Comparison of ENCODE assay signal across 1 cellular context in the genomic region with DNA sequence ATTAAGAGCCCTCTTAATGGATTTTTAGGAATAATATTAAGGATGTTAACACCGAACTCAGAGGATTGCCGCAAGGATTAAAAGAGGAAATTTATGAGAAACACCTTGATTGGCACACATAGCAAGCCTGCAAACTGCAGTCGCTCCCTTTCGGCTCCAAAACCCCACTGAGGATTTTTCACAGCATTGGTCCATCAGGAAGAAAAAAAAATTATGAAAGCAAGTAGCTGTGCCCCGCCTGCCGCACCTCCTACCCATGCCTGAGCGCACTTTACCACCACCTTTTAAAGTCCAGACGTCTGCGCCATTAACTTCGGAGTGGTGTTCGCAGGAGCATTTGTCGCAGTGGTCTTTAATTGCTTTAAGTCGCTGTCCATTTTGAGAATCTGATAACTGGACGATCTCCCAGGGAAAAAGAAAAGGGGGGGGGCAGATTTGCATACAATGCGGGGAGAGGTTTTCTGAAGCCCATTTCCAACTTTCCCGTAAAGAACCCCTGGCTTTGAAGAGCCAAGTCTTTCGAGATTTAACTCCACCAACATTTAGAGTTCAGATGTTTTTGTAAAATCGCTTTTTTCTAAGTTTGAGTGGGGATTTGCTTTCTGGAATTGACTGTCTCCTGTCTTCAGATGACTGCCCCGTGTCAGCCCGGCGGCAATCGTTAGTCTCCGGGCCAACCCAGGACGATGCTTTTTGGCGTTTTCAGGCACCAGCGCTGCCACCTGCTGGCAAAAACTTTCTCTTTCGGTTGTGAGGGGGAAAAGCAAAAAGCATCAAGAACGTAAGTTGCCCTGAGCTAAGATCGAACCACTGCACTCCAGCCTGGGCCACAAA.
TF ChIP-seq lines count a peak whose summit lies in the region.

No MANE protein-coding gene starts in this region.

TF ChIP-seq in HepG2, 621 proteins besides CTCF, POLR2A, EP300 and RAD21 (continued from another document and continues in another):
- no peak for TF ChIP-seq DMTF1 (CRISPR knock-in tag; IDR thresholded peaks at IDR 0.05)
- peak; percentile 79; the same call in 1 of the 2 replicates for TF ChIP-seq KDM2A (CRISPR knock-in tag; IDR thresholded peaks at IDR 0.05; ENCODE audit: borderline replicate concordance, low read depth)
- TF ChIP-seq, protein P1, sequence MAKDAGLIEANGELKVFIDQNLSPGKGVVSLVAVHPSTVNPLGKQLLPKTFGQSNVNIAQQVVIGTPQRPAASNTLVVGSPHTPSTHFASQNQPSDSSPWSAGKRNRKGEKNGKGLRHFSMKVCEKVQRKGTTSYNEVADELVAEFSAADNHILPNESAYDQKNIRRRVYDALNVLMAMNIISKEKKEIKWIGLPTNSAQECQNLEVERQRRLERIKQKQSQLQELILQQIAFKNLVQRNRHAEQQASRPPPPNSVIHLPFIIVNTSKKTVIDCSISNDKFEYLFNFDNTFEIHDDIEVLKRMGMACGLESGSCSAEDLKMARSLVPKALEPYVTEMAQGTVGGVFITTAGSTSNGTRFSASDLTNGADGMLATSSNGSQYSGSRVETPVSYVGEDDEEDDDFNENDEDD (CRISPR knock-in tag; IDR thresholded peaks at IDR 0.05; ENCODE audit: borderline replicate concordance) = peak; percentile 18; the same call in 1 of the 2 replicates
- peak; percentile 77 for TF ChIP-seq SMC3 (IDR thresholded peaks at IDR 0.05; ENCODE audit: low read length)
- TF ChIP-seq STAT5B (CRISPR knock-in tag; IDR thresholded peaks at IDR 0.05) = no peak
- TF ChIP-seq CEBPB (IDR thresholded peaks at IDR 0.05; ENCODE audit: borderline replicate concordance, low read depth, low read length) = no peak
- no peak for TF ChIP-seq ZNF878 (CRISPR knock-in tag; IDR thresholded peaks at IDR 0.05)
- peak; percentile 67; the same call in 1 of the 2 replicates for TF ChIP-seq THRA (CRISPR knock-in tag; IDR thresholded peaks at IDR 0.05; ENCODE audit: borderline replicate concordance)
- TF ChIP-seq, protein P2, sequence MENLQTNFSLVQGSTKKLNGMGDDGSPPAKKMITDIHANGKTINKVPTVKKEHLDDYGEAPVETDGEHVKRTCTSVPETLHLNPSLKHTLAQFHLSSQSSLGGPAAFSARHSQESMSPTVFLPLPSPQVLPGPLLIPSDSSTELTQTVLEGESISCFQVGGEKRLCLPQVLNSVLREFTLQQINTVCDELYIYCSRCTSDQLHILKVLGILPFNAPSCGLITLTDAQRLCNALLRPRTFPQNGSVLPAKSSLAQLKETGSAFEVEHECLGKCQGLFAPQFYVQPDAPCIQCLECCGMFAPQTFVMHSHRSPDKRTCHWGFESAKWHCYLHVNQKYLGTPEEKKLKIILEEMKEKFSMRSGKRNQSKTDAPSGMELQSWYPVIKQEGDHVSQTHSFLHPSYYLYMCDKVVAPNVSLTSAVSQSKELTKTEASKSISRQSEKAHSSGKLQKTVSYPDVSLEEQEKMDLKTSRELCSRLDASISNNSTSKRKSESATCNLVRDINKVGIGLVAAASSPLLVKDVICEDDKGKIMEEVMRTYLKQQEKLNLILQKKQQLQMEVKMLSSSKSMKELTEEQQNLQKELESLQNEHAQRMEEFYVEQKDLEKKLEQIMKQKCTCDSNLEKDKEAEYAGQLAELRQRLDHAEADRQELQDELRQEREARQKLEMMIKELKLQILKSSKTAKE (CRISPR knock-in tag; IDR thresholded peaks at IDR 0.05; ENCODE audit: borderline replicate concordance) = no peak
- TF ChIP-seq HBP1 (CRISPR knock-in tag; IDR thresholded peaks at IDR 0.05; ENCODE audit: low read depth) = no peak
- TF ChIP-seq ZNF274 (CRISPR knock-in tag; IDR thresholded peaks at IDR 0.05) = no peak
- TF ChIP-seq, protein P3, sequence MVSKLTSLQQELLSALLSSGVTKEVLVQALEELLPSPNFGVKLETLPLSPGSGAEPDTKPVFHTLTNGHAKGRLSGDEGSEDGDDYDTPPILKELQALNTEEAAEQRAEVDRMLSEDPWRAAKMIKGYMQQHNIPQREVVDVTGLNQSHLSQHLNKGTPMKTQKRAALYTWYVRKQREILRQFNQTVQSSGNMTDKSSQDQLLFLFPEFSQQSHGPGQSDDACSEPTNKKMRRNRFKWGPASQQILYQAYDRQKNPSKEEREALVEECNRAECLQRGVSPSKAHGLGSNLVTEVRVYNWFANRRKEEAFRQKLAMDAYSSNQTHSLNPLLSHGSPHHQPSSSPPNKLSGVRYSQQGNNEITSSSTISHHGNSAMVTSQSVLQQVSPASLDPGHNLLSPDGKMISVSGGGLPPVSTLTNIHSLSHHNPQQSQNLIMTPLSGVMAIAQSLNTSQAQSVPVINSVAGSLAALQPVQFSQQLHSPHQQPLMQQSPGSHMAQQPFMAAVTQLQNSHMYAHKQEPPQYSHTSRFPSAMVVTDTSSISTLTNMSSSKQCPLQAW (CRISPR knock-in tag; IDR thresholded peaks at IDR 0.05) = peak; percentile 51; the same call in 1 of the 2 replicates
- no peak for TF ChIP-seq NONO (IDR thresholded peaks at IDR 0.05)
- TF ChIP-seq NONO (CRISPR knock-in tag; conservative IDR thresholded peaks at IDR 0.05) = 0 out of 2 replicates have a peak, but pooled peaks have one; percentile 28
- TF ChIP-seq, protein P4, sequence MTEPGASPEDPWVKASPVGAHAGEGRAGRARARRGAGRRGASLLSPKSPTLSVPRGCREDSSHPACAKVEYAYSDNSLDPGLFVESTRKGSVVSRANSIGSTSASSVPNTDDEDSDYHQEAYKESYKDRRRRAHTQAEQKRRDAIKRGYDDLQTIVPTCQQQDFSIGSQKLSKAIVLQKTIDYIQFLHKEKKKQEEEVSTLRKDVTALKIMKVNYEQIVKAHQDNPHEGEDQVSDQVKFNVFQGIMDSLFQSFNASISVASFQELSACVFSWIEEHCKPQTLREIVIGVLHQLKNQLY (CRISPR knock-in tag; IDR thresholded peaks at IDR 0.05) = no peak
- TF ChIP-seq, protein P5, sequence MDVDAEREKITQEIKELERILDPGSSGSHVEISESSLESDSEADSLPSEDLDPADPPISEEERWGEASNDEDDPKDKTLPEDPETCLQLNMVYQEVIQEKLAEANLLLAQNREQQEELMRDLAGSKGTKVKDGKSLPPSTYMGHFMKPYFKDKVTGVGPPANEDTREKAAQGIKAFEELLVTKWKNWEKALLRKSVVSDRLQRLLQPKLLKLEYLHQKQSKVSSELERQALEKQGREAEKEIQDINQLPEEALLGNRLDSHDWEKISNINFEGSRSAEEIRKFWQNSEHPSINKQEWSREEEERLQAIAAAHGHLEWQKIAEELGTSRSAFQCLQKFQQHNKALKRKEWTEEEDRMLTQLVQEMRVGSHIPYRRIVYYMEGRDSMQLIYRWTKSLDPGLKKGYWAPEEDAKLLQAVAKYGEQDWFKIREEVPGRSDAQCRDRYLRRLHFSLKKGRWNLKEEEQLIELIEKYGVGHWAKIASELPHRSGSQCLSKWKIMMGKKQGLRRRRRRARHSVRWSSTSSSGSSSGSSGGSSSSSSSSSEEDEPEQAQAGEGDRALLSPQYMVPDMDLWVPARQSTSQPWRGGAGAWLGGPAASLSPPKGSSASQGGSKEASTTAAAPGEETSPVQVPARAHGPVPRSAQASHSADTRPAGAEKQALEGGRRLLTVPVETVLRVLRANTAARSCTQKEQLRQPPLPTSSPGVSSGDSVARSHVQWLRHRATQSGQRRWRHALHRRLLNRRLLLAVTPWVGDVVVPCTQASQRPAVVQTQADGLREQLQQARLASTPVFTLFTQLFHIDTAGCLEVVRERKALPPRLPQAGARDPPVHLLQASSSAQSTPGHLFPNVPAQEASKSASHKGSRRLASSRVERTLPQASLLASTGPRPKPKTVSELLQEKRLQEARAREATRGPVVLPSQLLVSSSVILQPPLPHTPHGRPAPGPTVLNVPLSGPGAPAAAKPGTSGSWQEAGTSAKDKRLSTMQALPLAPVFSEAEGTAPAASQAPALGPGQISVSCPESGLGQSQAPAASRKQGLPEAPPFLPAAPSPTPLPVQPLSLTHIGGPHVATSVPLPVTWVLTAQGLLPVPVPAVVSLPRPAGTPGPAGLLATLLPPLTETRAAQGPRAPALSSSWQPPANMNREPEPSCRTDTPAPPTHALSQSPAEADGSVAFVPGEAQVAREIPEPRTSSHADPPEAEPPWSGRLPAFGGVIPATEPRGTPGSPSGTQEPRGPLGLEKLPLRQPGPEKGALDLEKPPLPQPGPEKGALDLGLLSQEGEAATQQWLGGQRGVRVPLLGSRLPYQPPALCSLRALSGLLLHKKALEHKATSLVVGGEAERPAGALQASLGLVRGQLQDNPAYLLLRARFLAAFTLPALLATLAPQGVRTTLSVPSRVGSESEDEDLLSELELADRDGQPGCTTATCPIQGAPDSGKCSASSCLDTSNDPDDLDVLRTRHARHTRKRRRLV (CRISPR knock-in tag; IDR thresholded peaks at IDR 0.05) = peak; percentile 47; the same call in 1 of the 2 replicates
- TF ChIP-seq REPIN1 (CRISPR knock-in tag; IDR thresholded peaks at IDR 0.05; ENCODE audit: borderline replicate concordance, low read depth) = peak; percentile 54; the same call in 1 of the 2 replicates
- TF ChIP-seq ZNF746 (CRISPR knock-in tag; IDR thresholded peaks at IDR 0.05) = peak; percentile 47; the same call in 1 of the 2 replicates
- TF ChIP-seq ZNF331 (CRISPR knock-in tag; IDR thresholded peaks at IDR 0.05) = peak; percentile 36; the same call in 1 of the 2 replicates
- no peak for TF ChIP-seq ZBTB8A (CRISPR knock-in tag; IDR thresholded peaks at IDR 0.05; ENCODE audit: borderline replicate concordance, low read depth)
- TF ChIP-seq ZNF781 (CRISPR knock-in tag; IDR thresholded peaks at IDR 0.05; ENCODE audit: borderline replicate concordance, not compliant biosample characterization) = no peak
- peak; percentile 100 for TF ChIP-seq EZH2 (conservative IDR thresholded peaks at IDR 0.05; ENCODE audit: low read depth, low read length)
- TF ChIP-seq ERF (CRISPR knock-in tag; IDR thresholded peaks at IDR 0.05) = 0 out of 2 replicates have a peak, but pooled peaks have one; percentile 20
- no peak for TF ChIP-seq U2AF1 (optimal IDR thresholded peaks at IDR 0.05; ENCODE audit: low read depth, low read length)
- TF ChIP-seq NFRKB (IDR thresholded peaks at IDR 0.05) = no peak
- TF ChIP-seq POGK (CRISPR knock-in tag; conservative IDR thresholded peaks at IDR 0.05) = no peak
- no peak for TF ChIP-seq ZSCAN21 (CRISPR knock-in tag; IDR thresholded peaks at IDR 0.05; ENCODE audit: borderline replicate concordance)
